Comparison of ENCODE assay signal across 8 cellular contexts in the genomic region with DNA sequence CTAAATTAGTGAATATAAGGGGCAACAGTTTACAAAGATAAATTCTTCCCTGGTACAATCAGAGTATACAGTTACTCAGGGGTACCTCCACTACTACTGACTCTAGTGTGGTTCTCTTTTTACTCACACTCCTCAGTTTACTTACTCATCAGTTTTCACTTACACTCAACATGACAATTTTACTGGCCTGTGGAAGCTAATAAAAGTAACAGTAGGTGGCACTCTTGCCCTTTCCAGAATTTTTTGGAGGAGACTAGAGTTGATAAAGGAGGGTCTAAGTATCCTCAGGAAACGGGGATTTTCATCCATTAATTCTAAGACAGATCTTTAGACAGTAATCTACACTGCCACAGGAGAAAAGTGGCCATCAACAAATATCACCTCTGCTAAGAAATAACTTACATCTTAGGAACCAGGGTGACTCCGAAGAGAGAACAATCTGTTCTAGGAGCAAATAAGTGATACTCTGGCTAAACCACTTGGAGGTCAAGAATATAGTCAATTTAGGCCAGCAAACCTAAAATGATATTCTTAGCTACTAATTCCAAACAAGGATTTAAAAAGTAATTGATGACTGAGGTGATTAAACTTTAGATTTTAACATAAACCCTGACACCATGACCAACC.
DNase-seq lines count a peak whose midpoint lies in the region; ATAC-seq and TF ChIP-seq lines count a peak whose summit lies in the region.

No MANE protein-coding gene starts in this region.

- H3K27me3 Mint-ChIP-seq in activated naive CD8-positive, alpha-beta T cell treated with anti-CD3 and anti-CD28 coated beads, Interleukin-2, amount 50 U/mL, for 24 hours, result no peaks in the 10 kb centered on the region

- no peak overlapping the region for H3K4me3 Mint-ChIP-seq in activated naive CD8-positive, alpha-beta T cell treated with anti-CD3 and anti-CD28 coated beads, Interleukin-2, amount 50 U/mL, for 24 hours

- ATAC-seq in activated naive CD8-positive, alpha-beta T cell treated with anti-CD3 and anti-CD28 coated beads, Interleukin-2, amount 50 U/mL, for 24 hours, result peak; percentile 98
- ATAC-seq in GM18520 (IDR thresholded peaks at IDR 0.05; ENCODE audit: unreplicated experiment), result no peak

- H3K9me3 ChIP-seq in A673 (ENCODE audit: low read depth, low read length, poor library complexity, severe bottlenecking), result no peaks in the 10 kb centered on the region
- H3K9me3 ChIP-seq in left ventricle myocardium inferior (replicated peaks), result no peaks in the 10 kb centered on the region

- intact Hi-C loops in A673 (cut with micrococcal nuclease; ENCODE audit: unreplicated experiment), result loop anchor here (1.0 to 10.0 kb wide), 5 partner anchors 192 to 519 kb away; no protein-coding TSS in a partner anchor
- intact Hi-C loops in left ventricle myocardium inferior (cut with micrococcal nuclease), result loop anchor here (5.0 to 10.0 kb wide), 3 partner anchors 149 to 426 kb away; no protein-coding TSS in a partner anchor

- H3K27me3 ChIP-seq in A673 (replicated peaks; ENCODE audit: insufficient read depth, low read depth, low read length, poor library complexity) (no peaks in the 10 kb centered on the region), left ventricle myocardium inferior (ENCODE audit: low read depth) (no peaks in the 10 kb centered on the region)

- H3K27ac Mint-ChIP-seq in activated naive CD8-positive, alpha-beta T cell treated with anti-CD3 and anti-CD28 coated beads, Interleukin-2, amount 50 U/mL, for 24 hours, result no peak overlapping the region

- no peak overlapping the region for H3K4me3 ChIP-seq in A673 (ENCODE audit: low read depth, low read length, poor library complexity, severe bottlenecking)
- no peak overlapping the region for H3K4me3 ChIP-seq in left ventricle myocardium inferior

- TF ChIP-seq CTCF in A673 (conservative IDR thresholded peaks at IDR 0.05; ENCODE audit: low read depth, low read length) (peak; percentile 76), left ventricle myocardium inferior (IDR thresholded peaks at IDR 0.05; ENCODE audit: borderline replicate concordance) (peak; percentile 82)

- H3K9me3 Mint-ChIP-seq in activated naive CD8-positive, alpha-beta T cell treated with anti-CD3 and anti-CD28 coated beads, Interleukin-2, amount 50 U/mL, for 24 hours, result no peaks in the 10 kb centered on the region

- POLR2A ChIA-PET in A673 (lab: Charles Lee; ENCODE audit: low non-redundant PET), result interaction anchor here (0.6 to 0.7 kb wide), 2 partner anchors 10 to 29 kb away, joined by 3 to 9 read pairs; no protein-coding TSS in a partner anchor

- peaks cover 55% of the 10 kb centered on the region for H3K36me3 Mint-ChIP-seq in activated naive CD8-positive, alpha-beta T cell treated with anti-CD3 and anti-CD28 coated beads, Interleukin-2, amount 50 U/mL, for 24 hours (ENCODE audit: low read depth)

- no peak overlapping the region for H3K27ac ChIP-seq in A673 (ENCODE audit: low read depth, low read length, poor library complexity, severe bottlenecking)
- H3K27ac ChIP-seq in left ventricle myocardium inferior (replicated peaks), result no peak overlapping the region

- peaks cover 13% of the 10 kb centered on the region for H3K4me1 Mint-ChIP-seq in activated naive CD8-positive, alpha-beta T cell treated with anti-CD3 and anti-CD28 coated beads, Interleukin-2, amount 50 U/mL, for 24 hours

- DNase-seq in A673 (ENCODE audit: low spot score) (peak; percentile 83), ELR (ENCODE audit: low read depth) (peak; percentile 71), NCI-H1417 treated with DMSO at 0.1 percent for 48 hours (lab: John Stamatoyannopoulos, UW) (peak; percentile 11), left ventricle myocardium inferior (no peak), retina (peak; percentile 54)
- DNase-seq in activated naive CD8-positive, alpha-beta T cell treated with anti-CD3 and anti-CD28 coated beads, Interleukin-2, amount 50 U/mL, for 24 hours, result no peak
- no peak for DNase-seq in stimulated activated CD4-positive, alpha-beta T cell treated with anti-CD3 and anti-CD28 coated beads, Interleukin-4, amount 100 ng/mL, for 4 hours

- H3K4me1 ChIP-seq in A673 (ENCODE audit: insufficient read depth, low read length, poor library complexity, severe bottlenecking) (peaks cover 4% of the 10 kb centered on the region), left ventricle myocardium inferior (no peaks in the 10 kb centered on the region)

- peaks cover 55% of the 10 kb centered on the region for H3K36me3 ChIP-seq in A673 (ENCODE audit: insufficient read depth, low read length, poor library complexity, severe bottlenecking)
- peaks cover 64% of the 10 kb centered on the region for H3K36me3 ChIP-seq in left ventricle myocardium inferior

- CTCF ChIA-PET in A673 (lab: Charles Lee), result interaction anchor here (0.8 to 2.9 kb wide), 5 partner anchors 193 to 631 kb away, joined by 3 to 23 read pairs (median 4); no protein-coding TSS in a partner anchor

- BruUV-seq in A673 (replicated peaks; lab: Mats Ljungman, UMichigan), result no TSS peak

Comparison
In these comparisons a context has a peak if more than half of its experiments do, and no peak if none do; other contexts are left out.
1. DNase-seq: peak in A673 (single experiment), ELR (single experiment), NCI-H1417 treated with DMSO at 0.1 percent for 48 hours (single experiment) and retina (single experiment); none in activated naive CD8-positive, alpha-beta T cell treated with anti-CD3 and anti-CD28 coated beads, Interleukin-2, amount 50 U/mL, for 24 hours (single experiment), left ventricle myocardium inferior (single experiment) and stimulated activated CD4-positive, alpha-beta T cell treated with anti-CD3 and anti-CD28 coated beads, Interleukin-4, amount 100 ng/mL, for 4 hours (0 of 2).